In genomic region chr15:71386448-71387236, GRCh38 we compare ENCODE assay signal across 9 cellular contexts.
DNase-seq lines count a peak whose midpoint lies in the region; TF ChIP-seq lines count a peak whose summit lies in the region.
"Had no signal": no experiment of that assay in that cellular context is flagged by ENCODE, and none has a peak within 500 bp of the region (broad histone marks: within the 10 kb centered on the region; RNA-seq: fewer than 3 reads in every experiment).

No MANE protein-coding gene starts in this region.

- H3K9me3 Mint-ChIP-seq in brain: peaks cover 4 to 10% (median 9%) of the 10 kb centered on the region in 5 experiments

- H3K9me3 ChIP-seq in AG04450 (ENCODE audit: control insufficient read depth, insufficient read depth, low read length) (no peaks in the 10 kb centered on the region), HUES64 (ENCODE audit: insufficient read depth, low read depth, low read length) (no peaks in the 10 kb centered on the region), liver (ENCODE audit: control insufficient read depth in 4 of 4, low read length in 3 of 4) (no peaks in the 10 kb centered on the region)
- H3K9me3 ChIP-seq: mucosa of descending colon had no signal

- H3K4me3 ChIP-seq in AG04450 (ENCODE audit: low read depth, low read length) (no peak overlapping the region), HUES64 (ENCODE audit: low read length) (peak overlapping the region; percentile 26), liver (ENCODE audit: low read depth in 1 of 3, low read length in 3 of 3) (no peak overlapping the region)
- H3K4me3 ChIP-seq: mucosa of descending colon had no signal

- POLR2A ChIA-PET in AG04450 (lab: Yijun Ruan, JAX): interaction anchor here (0.6 kb wide), 1 partner anchor 99 kb away, joined by 3 read pairs; no protein-coding TSS in a partner anchor

- H3K27ac Mint-ChIP-seq in brain: peak overlapping the region in 3 of 5 experiments; percentile 1 to 72 (median 22)

- peak overlapping the region in 4 of 5 experiments; percentile 17 to 80 (median 68) for H3K4me3 Mint-ChIP-seq in brain

- no peaks in the 10 kb centered on the region for H3K36me3 ChIP-seq in HUES64 (ENCODE audit: insufficient read depth, low read length)
- no peaks in the 10 kb centered on the region for H3K36me3 ChIP-seq in liver (ENCODE audit: control insufficient read depth in 4 of 4, insufficient read depth in 3 of 4, low read depth in 1 of 4, low read length in 3 of 4)

- H3K4me1 Mint-ChIP-seq in brain: peaks cover 48% of the 10 kb centered on the region

- H3K27me3 Mint-ChIP-seq in brain: peaks cover 7% of the 10 kb centered on the region

- no peak overlapping the region for H3K27ac ChIP-seq in AG04450 (ENCODE audit: low read depth, low read length)
- peak overlapping the region; percentile 94 for H3K27ac ChIP-seq in HUES64 (ENCODE audit: low read depth, low read length)
- H3K27ac ChIP-seq in liver (ENCODE audit: low read depth in 1 of 2, low read length in 2 of 2): no peak overlapping the region

- peak overlapping the region; percentile 49 for H3K9ac ChIP-seq in HUES64 (ENCODE audit: low read depth, low read length)
- H3K9ac ChIP-seq in liver (ENCODE audit: low read depth in 1 of 2, low read length in 2 of 2): no peak overlapping the region

- H3K4me1 ChIP-seq in HUES64 (ENCODE audit: insufficient read depth, low read length) (peaks cover 60% of the 10 kb centered on the region), liver (ENCODE audit: control insufficient read depth in 4 of 4, insufficient read depth in 4 of 4, low read length in 3 of 4) (peaks cover 1 to 21% (median 5%) of the 10 kb centered on the region in 4 donors)

- H3K27me3 ChIP-seq in AG04450 (ENCODE audit: control insufficient read depth, insufficient read depth, low read length): no peaks in the 10 kb centered on the region
- H3K27me3 ChIP-seq in HUES64 (ENCODE audit: insufficient read depth, low read length): no peaks in the 10 kb centered on the region
- H3K27me3 ChIP-seq in liver (ENCODE audit: control insufficient read depth in 4 of 4, insufficient read depth in 4 of 4, low read length in 3 of 4): no peaks in the 10 kb centered on the region

- H3K36me3 Mint-ChIP-seq in brain: no peaks in the 10 kb centered on the region

- WGBS in HUES64: 5% methylated on average over 10 of the region's 10 CpGs
- 45% methylated on average over 10 of the region's 10 CpGs for WGBS in liver

- DNase-seq in AG04450 (ENCODE audit: low read depth, low spot score): no peak
- no peak for DNase-seq in putamen (ENCODE audit: low spot score)
- no peak for DNase-seq in NCI-H187 treated with DMSO at 0.1 percent for 48 hours (lab: John Stamatoyannopoulos, UW)
- DNase-seq in NCI-H446 (lab: John Stamatoyannopoulos, UW): no peak
- no peak for DNase-seq in DMS79 (lab: John Stamatoyannopoulos, UW)
- DNase-seq: mucosa of descending colon had no signal

- peak; percentile 85 to 91 for TF ChIP-seq RAD21 in liver (IDR thresholded peaks at IDR 0.05)

- TF ChIP-seq CTCF in AG04450 (IDR thresholded peaks at IDR 0.05; ENCODE audit: low read depth, low read length) (peak; percentile 43), brain (conservative IDR thresholded peaks at IDR 0.05) (peak; percentile 68 to 81), liver (IDR thresholded peaks at IDR 0.05; ENCODE audit: low read depth, low read length, missing input control) (peak; percentile 69)

- CTCF ChIA-PET in AG04450 (lab: Charles Lee): interaction anchor here (0.6 to 2.7 kb wide), 27 partner anchors 12 to 450 kb away, joined by 3 to 28 read pairs (median 4); partner anchors contain the start of gene THSD4

TF ChIP-seq in liver, 16 proteins besides CTCF, POLR2A, EP300 and RAD21:
- TF ChIP-seq FOXA2 (IDR thresholded peaks at IDR 0.05) (no peak), YY1 (IDR thresholded peaks at IDR 0.05) (no peak), JUND (IDR thresholded peaks at IDR 0.05) (no peak), HNF4G (IDR thresholded peaks at IDR 0.05) (no peak), EGR1 (IDR thresholded peaks at IDR 0.05; ENCODE audit: low read depth in 2 of 2) (no peak), MAX (IDR thresholded peaks at IDR 0.05) (no peak), ATF3 (IDR thresholded peaks at IDR 0.05) (no peak), HNF4A (conservative IDR thresholded peaks at IDR 0.05) (no peak), RXRA (IDR thresholded peaks at IDR 0.05) (no peak)
